ENCODE assay signal across 3 cellular contexts in genomic region chr21:42419845-42420244, GRCh38.
A peak's percentile ranks its signal among the peaks of the same experiment; 100 is the strongest.
TF ChIP-seq lines count a peak whose summit lies in the region.

No MANE protein-coding gene starts in this region.

TF ChIP-seq in HEK293, 187 proteins besides CTCF, POLR2A, EP300 and RAD21:
- TF ChIP-seq ZNF211 (tag by site-specific recombination; IDR thresholded peaks at IDR 0.05; ENCODE audit: low read depth) (no peak), ZNF707 (tag by site-specific recombination; IDR thresholded peaks at IDR 0.05) (peak; percentile 93), ZBTB21 (tag by site-specific recombination; IDR thresholded peaks at IDR 0.05) (no peak)
TF ChIP-seq in HEK293: peak in this region for 1.

TF ChIP-seq in K562, 482 proteins besides CTCF, POLR2A, EP300 and RAD21:
- TF ChIP-seq RBM39 (optimal IDR thresholded peaks at IDR 0.05; ENCODE audit: low read depth, low read length): no peak
- TF ChIP-seq BACH1 (tag; IDR thresholded peaks at IDR 0.05): no peak
- TF ChIP-seq CREB3L1 (IDR thresholded peaks at IDR 0.05; ENCODE audit: borderline replicate concordance, low read depth): no peak
- TF ChIP-seq ZNF707 (CRISPR knock-in tag; conservative IDR thresholded peaks at IDR 0.05): peak; percentile 74
- TF ChIP-seq ADNP (tag; IDR thresholded peaks at IDR 0.05): no peak

TF ChIP-seq in WTC11, 78 proteins besides CTCF, POLR2A, EP300 and RAD21:
- no peak for TF ChIP-seq ZMAT4 (CRISPR knock-in tag; IDR thresholded peaks at IDR 0.05)
- no peak for TF ChIP-seq USF1 (CRISPR knock-in tag; IDR thresholded peaks at IDR 0.05)
- TF ChIP-seq JAZF1 (CRISPR knock-in tag; IDR thresholded peaks at IDR 0.05): no peak
- TF ChIP-seq OVOL2 (CRISPR knock-in tag; IDR thresholded peaks at IDR 0.05; ENCODE audit: borderline replicate concordance): no peak
- no peak for TF ChIP-seq KAT7 (CRISPR knock-in tag; IDR thresholded peaks at IDR 0.05; ENCODE audit: borderline replicate concordance)
- TF ChIP-seq FOXK1 (CRISPR knock-in tag; IDR thresholded peaks at IDR 0.05): no peak
- no peak for TF ChIP-seq GRHL2 (CRISPR knock-in tag; IDR thresholded peaks at IDR 0.05; ENCODE audit: insufficient replicate concordance, severe bottlenecking)
- TF ChIP-seq ATF1 (CRISPR knock-in tag; IDR thresholded peaks at IDR 0.05): no peak
- no peak for TF ChIP-seq TEAD4 (CRISPR knock-in tag; IDR thresholded peaks at IDR 0.05)
- TF ChIP-seq SMAD3 (CRISPR knock-in tag; IDR thresholded peaks at IDR 0.05; ENCODE audit: borderline replicate concordance): no peak
- TF ChIP-seq AR (CRISPR knock-in tag; IDR thresholded peaks at IDR 0.05): no peak
- no peak for TF ChIP-seq EMX1 (CRISPR knock-in tag; IDR thresholded peaks at IDR 0.05)
- no peak for TF ChIP-seq FOXP4 (CRISPR knock-in tag; IDR thresholded peaks at IDR 0.05)
- TF ChIP-seq ZBTB43 (CRISPR knock-in tag; IDR thresholded peaks at IDR 0.05): no peak
- no peak for TF ChIP-seq ZSCAN18 (CRISPR knock-in tag; IDR thresholded peaks at IDR 0.05)
- TF ChIP-seq ZNF416 (CRISPR knock-in tag; IDR thresholded peaks at IDR 0.05): no peak
- no peak for TF ChIP-seq SOX15 (CRISPR knock-in tag; IDR thresholded peaks at IDR 0.05)
- no peak for TF ChIP-seq TEAD1 (CRISPR knock-in tag; IDR thresholded peaks at IDR 0.05)
- no peak for TF ChIP-seq ZNF512 (CRISPR knock-in tag; IDR thresholded peaks at IDR 0.05; ENCODE audit: borderline replicate concordance)
- no peak for TF ChIP-seq ATF6 (CRISPR knock-in tag; IDR thresholded peaks at IDR 0.05)
